In genomic region chr2:181672255-181673008, GRCh38 we compare ENCODE assay signal across 15 cellular contexts.
DNase-seq lines count a peak whose midpoint lies in the region; ATAC-seq lines count a peak whose summit lies in the region.
"Had no signal": no experiment of that assay in that cellular context is flagged by ENCODE, and none has a peak within 500 bp of the region (broad histone marks: within the 10 kb centered on the region; RNA-seq: fewer than 3 reads in every experiment).

No MANE protein-coding gene starts in this region.

- ATAC-seq in GM18508 (IDR thresholded peaks at IDR 0.05; ENCODE audit: insufficient read depth, unreplicated experiment) (peak; percentile 74), GM19467 (IDR thresholded peaks at IDR 0.05; ENCODE audit: unreplicated experiment) (peak; percentile 65), HG02943 (IDR thresholded peaks at IDR 0.05; ENCODE audit: low read depth, unreplicated experiment) (peak; percentile 80), HG03575 (IDR thresholded peaks at IDR 0.05; ENCODE audit: extremely low read depth, insufficient number of reproducible peaks, low FRiP score, unreplicated experiment) (peak; percentile 70)
- ATAC-seq: CD8-positive, alpha-beta T cell; natural killer cell had no signal

- DNase-seq in iPS-NIHi11 (ENCODE audit: low spot score), result no peak
- DNase-seq in D341Med (ENCODE audit: low spot score), result no peak
- no peak for DNase-seq in amniotic stem cell (lab: John Stamatoyannopoulos, UW)
- DNase-seq in NCI-H2107 (lab: John Stamatoyannopoulos, UW), result no peak
- DNase-seq: activated T-cell treated with anti-CD3 and anti-CD28 coated beads, Interleukin-2, amount 50 U/mL, for 24 hours; brain microvascular endothelial cell; CD8-positive, alpha-beta T cell; erythroblast; natural killer cell; small intestine; stimulated activated CD8-positive, alpha-beta memory T cell treated with anti-CD3 and anti-CD28 coated beads, Interleukin-4, amount 100 ng/mL, for 48 hours had no signal
